In the genomic region with DNA sequence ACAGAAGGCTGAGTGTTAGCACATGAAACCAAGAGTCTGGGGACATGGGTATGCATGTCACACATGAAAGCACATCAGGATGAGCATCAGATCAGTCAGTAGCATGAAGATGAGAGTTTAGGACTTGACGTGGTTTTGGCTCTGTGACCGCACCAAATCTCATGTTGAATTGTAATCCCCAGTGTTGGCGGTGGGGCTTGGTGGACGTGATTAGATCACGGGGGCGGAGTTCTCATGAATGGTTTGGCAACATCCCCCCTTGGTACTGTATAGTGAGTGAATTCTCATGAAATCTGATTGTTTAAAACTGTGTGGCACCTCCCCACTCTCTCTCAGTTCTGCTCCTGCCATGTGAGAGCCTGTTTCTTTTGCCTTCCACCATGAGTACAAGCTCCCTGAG, we compare ENCODE assay signal across 32 cellular contexts. TPM values are rescaled to one million over a fixed set of nuclear protein-coding genes. Genes with fewer than 3 reads are reported as not detected.
"Had no signal": no experiment of that assay in that cellular context is flagged by ENCODE, and none has a peak within 500 bp of the region (broad histone marks: within the 10 kb centered on the region; RNA-seq: fewer than 3 reads in every experiment).

No MANE protein-coding gene starts in this region.

- H3K36me3 ChIP-seq: brain microvascular endothelial cell, Peyer's patch, SJSA1 had no signal

- H3K4me3 Mint-ChIP-seq: activated CD4-positive, alpha-beta T cell treated with anti-CD3 and anti-CD28 coated beads for 36 hours; activated CD4-positive, alpha-beta T cell treated with anti-CD3 and anti-CD28 coated beads, Interleukin-2, amount 10 ng/mL, durations not matched to agents 7 days and 5 days; activated CD8-positive, alpha-beta T cell treated with anti-CD3 and anti-CD28 coated beads, Interleukin-2, amount 10 ng/mL, durations not matched to agents 7 days and 5 days; activated naive CD4-positive, alpha-beta T cell treated with anti-CD3 and anti-CD28 coated beads for 36 hours; activated naive CD8-positive, alpha-beta T cell treated with anti-CD3 and anti-CD28 coated beads for 36 hours; activated T-cell treated with anti-CD3 and anti-CD28 coated beads, Interleukin-2, amount 50 U/mL, for 24 hours; activated T-helper 1 cell treated with anti-CD3 and anti-CD28 coated beads, Interleukin-12 subunit alpha, Interleukin-12 subunit beta, Interleukin-2, Interleukin-4 antibody, amounts not matched to agents 30 ng/mL and 10 ng/mL and 1 ng/mL, durations not matched to agents 14 hours and 24 hours and 36 hours; T-helper 1 cell treated with Interleukin-12 subunit alpha and Interleukin-12 subunit beta and Interleukin-4 antibody, amounts not matched to agents 30 μg/mL and 1 μg/mL, for 36 hours; T-helper 2 cell treated with Interferon-gamma antibody and Interleukin-4, amounts not matched to agents 5 μg/mL and 100 μg/mL, for 36 hours; WTC11 had no signal

- H3K4me2 ChIP-seq: SK-N-SH had no signal

- H3K27ac ChIP-seq: brain microvascular endothelial cell, Peyer's patch, SJSA1 had no signal

- FAIRE-seq: TTC549 had no signal

- H3K27ac Mint-ChIP-seq: activated CD4-positive, alpha-beta T cell treated with anti-CD3 and anti-CD28 coated beads for 36 hours; activated CD4-positive, alpha-beta T cell treated with anti-CD3 and anti-CD28 coated beads, Interleukin-2, amount 10 ng/mL, durations not matched to agents 7 days and 5 days; activated CD8-positive, alpha-beta T cell treated with anti-CD3 and anti-CD28 coated beads, Interleukin-2, amount 10 ng/mL, durations not matched to agents 7 days and 5 days; activated naive CD4-positive, alpha-beta T cell treated with anti-CD3 and anti-CD28 coated beads for 36 hours; activated naive CD8-positive, alpha-beta T cell treated with anti-CD3 and anti-CD28 coated beads for 36 hours; activated T-cell treated with anti-CD3 and anti-CD28 coated beads, Interleukin-2, amount 50 U/mL, for 24 hours; activated T-helper 1 cell treated with anti-CD3 and anti-CD28 coated beads, Interleukin-12 subunit alpha, Interleukin-12 subunit beta, Interleukin-2, Interleukin-4 antibody, amounts not matched to agents 30 ng/mL and 10 ng/mL and 1 ng/mL, durations not matched to agents 14 hours and 24 hours and 36 hours; T-helper 1 cell treated with Interleukin-12 subunit alpha and Interleukin-12 subunit beta and Interleukin-4 antibody, amounts not matched to agents 30 μg/mL and 1 μg/mL, for 36 hours; T-helper 2 cell treated with Interferon-gamma antibody and Interleukin-4, amounts not matched to agents 5 μg/mL and 100 μg/mL, for 36 hours; WTC11 had no signal

- H3K27me3 ChIP-seq: brain microvascular endothelial cell, Peyer's patch, SJSA1 had no signal

- H3K27me3 Mint-ChIP-seq: activated CD4-positive, alpha-beta T cell treated with anti-CD3 and anti-CD28 coated beads for 36 hours; activated naive CD8-positive, alpha-beta T cell treated with anti-CD3 and anti-CD28 coated beads for 36 hours had no signal

- H3K4me1 Mint-ChIP-seq: activated CD4-positive, alpha-beta T cell treated with anti-CD3 and anti-CD28 coated beads for 36 hours; activated CD4-positive, alpha-beta T cell treated with anti-CD3 and anti-CD28 coated beads, Interleukin-2, amount 10 ng/mL, durations not matched to agents 7 days and 5 days; activated naive CD8-positive, alpha-beta T cell treated with anti-CD3 and anti-CD28 coated beads for 36 hours had no signal

- ATAC-seq: activated CD4-positive, alpha-beta T cell treated with anti-CD3 and anti-CD28 coated beads for 36 hours; activated CD4-positive, CD25-positive, alpha-beta regulatory T cell treated with anti-CD3 and anti-CD28 coated beads, Interleukin-2, amount 50 U/mL, for 24 hours; activated CD8-positive, alpha-beta T cell treated with anti-CD3 and anti-CD28 coated beads, Interleukin-2, amount 10 ng/mL, durations not matched to agents 7 days and 5 days; PC-3; WTC11 had no signal

- H3K9me2 ChIP-seq: SK-N-SH had no signal

- H3K4me3 ChIP-seq: Peyer's patch, SJSA1 had no signal

- H3K9me3 Mint-ChIP-seq: activated CD4-positive, alpha-beta T cell treated with anti-CD3 and anti-CD28 coated beads, Interleukin-2, amount 10 ng/mL, durations not matched to agents 7 days and 5 days; activated naive CD4-positive, alpha-beta T cell treated with anti-CD3 and anti-CD28 coated beads for 36 hours; activated naive CD8-positive, alpha-beta T cell treated with anti-CD3 and anti-CD28 coated beads for 36 hours; activated T-cell treated with anti-CD3 and anti-CD28 coated beads, Interleukin-2, amount 50 U/mL, for 24 hours; activated T-helper 1 cell treated with anti-CD3 and anti-CD28 coated beads, Interleukin-12 subunit alpha, Interleukin-12 subunit beta, Interleukin-2, Interleukin-4 antibody, amounts not matched to agents 30 ng/mL and 10 ng/mL and 1 ng/mL, durations not matched to agents 14 hours and 24 hours and 36 hours; T-helper 1 cell treated with Interleukin-12 subunit alpha and Interleukin-12 subunit beta and Interleukin-4 antibody, amounts not matched to agents 30 μg/mL and 1 μg/mL, for 36 hours; T-helper 2 cell treated with Interferon-gamma antibody and Interleukin-4, amounts not matched to agents 5 μg/mL and 100 μg/mL, for 36 hours had no signal

- DNase-seq: activated CD4-positive, alpha-beta T cell treated with anti-CD3 and anti-CD28 coated beads for 36 hours; activated CD4-positive, alpha-beta T cell treated with anti-CD3 and anti-CD28 coated beads, Interleukin-2, amount 10 ng/mL, durations not matched to agents 7 days and 5 days; activated CD4-positive, alpha-beta T cell treated with anti-CD3 and anti-CD28 coated beads, Interleukin-2, amount 50 U/mL, for 48 hours; activated CD8-positive, alpha-beta T cell treated with anti-CD3 and anti-CD28 coated beads, Interleukin-2, amount 10 ng/mL, durations not matched to agents 7 days and 5 days; activated gamma-delta T cell treated with Interleukin-2 at 50 U/mL for 16 hours; activated naive CD4-positive, alpha-beta T cell treated with anti-CD3 and anti-CD28 coated beads for 36 hours; activated naive CD8-positive, alpha-beta T cell treated with anti-CD3 and anti-CD28 coated beads for 36 hours; activated T-cell treated with anti-CD3 and anti-CD28 coated beads, Interleukin-2, amount 50 U/mL, for 24 hours; amniotic stem cell; aorta; brain microvascular endothelial cell; central memory CD4-positive, alpha-beta T cell; Karpas-422; NCI-H1092; NCI-H1436 treated with DMSO at 0.1 percent for 48 hours; NCI-H1694 treated with DMSO at 0.1 percent for 48 hours; NCI-H2029; NCI-H345; NCI-H524 treated with DMSO at 0.1 percent for 48 hours; PC-3; Peyer's patch; SHP77 treated with DMSO at 0.1 percent for 48 hours; SK-N-SH had no signal

- H3K4me1 ChIP-seq: Peyer's patch, SJSA1 had no signal

- H3K9ac ChIP-seq: SK-N-SH had no signal

- H3K9me3 ChIP-seq: Peyer's patch, SJSA1, SK-N-SH had no signal

- H3K36me3 Mint-ChIP-seq: activated naive CD8-positive, alpha-beta T cell treated with anti-CD3 and anti-CD28 coated beads for 36 hours; WTC11 had no signal

RNA-seq across cellular contexts. Expression of gene CNGB1, which starts 46.4 kb away (rescaled TPM):
- total RNA-seq: activated CD4-positive, alpha-beta T cell treated with anti-CD3 and anti-CD28 coated beads for 36 hours; activated CD4-positive, alpha-beta T cell treated with anti-CD3 and anti-CD28 coated beads, Interleukin-2, amount 10 ng/mL, durations not matched to agents 7 days and 5 days; activated CD8-positive, alpha-beta T cell treated with anti-CD3 and anti-CD28 coated beads, Interleukin-2, amount 10 ng/mL, durations not matched to agents 7 days and 5 days; activated naive CD4-positive, alpha-beta T cell treated with anti-CD3 and anti-CD28 coated beads for 36 hours; activated naive CD8-positive, alpha-beta T cell treated with anti-CD3 and anti-CD28 coated beads for 36 hours; activated T-helper 1 cell treated with anti-CD3 and anti-CD28 coated beads, Interleukin-12 subunit alpha, Interleukin-12 subunit beta, Interleukin-2, Interleukin-4 antibody, amounts not matched to agents 30 ng/mL and 10 ng/mL and 1 ng/mL, durations not matched to agents 14 hours and 24 hours and 36 hours; aorta; MCF 10A; NCI-H460; WTC11 had no signal
- polyA plus RNA-seq: aorta had no signal
